ENCODE assay signal across 1 cellular context in the genomic region with DNA sequence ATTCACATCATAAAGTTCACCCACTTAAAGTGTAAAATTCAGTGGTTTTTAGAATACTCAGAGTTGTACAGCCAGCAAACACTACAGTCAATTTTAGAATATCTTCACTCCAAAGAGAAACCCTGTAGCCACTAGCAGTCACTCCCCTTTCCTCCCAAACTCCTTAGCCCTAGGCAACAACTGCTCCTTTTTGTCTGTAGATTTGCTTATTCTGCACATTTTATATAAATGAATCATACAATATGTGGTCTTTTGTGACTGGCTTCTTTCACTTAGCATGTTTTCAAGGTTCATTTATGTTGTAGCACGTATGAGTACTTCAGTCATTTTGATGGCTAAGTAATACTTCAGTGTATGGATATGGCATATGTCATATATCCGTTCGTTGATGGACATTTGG.
A peak's percentile ranks its signal among the peaks of the same experiment; 100 is the strongest.
TF ChIP-seq lines count a peak whose summit lies in the region.

No MANE protein-coding gene starts in this region.

TF ChIP-seq in A549, 52 proteins besides CTCF, POLR2A, EP300 and RAD21 (continued from another document):
- TF ChIP-seq, protein P1, sequence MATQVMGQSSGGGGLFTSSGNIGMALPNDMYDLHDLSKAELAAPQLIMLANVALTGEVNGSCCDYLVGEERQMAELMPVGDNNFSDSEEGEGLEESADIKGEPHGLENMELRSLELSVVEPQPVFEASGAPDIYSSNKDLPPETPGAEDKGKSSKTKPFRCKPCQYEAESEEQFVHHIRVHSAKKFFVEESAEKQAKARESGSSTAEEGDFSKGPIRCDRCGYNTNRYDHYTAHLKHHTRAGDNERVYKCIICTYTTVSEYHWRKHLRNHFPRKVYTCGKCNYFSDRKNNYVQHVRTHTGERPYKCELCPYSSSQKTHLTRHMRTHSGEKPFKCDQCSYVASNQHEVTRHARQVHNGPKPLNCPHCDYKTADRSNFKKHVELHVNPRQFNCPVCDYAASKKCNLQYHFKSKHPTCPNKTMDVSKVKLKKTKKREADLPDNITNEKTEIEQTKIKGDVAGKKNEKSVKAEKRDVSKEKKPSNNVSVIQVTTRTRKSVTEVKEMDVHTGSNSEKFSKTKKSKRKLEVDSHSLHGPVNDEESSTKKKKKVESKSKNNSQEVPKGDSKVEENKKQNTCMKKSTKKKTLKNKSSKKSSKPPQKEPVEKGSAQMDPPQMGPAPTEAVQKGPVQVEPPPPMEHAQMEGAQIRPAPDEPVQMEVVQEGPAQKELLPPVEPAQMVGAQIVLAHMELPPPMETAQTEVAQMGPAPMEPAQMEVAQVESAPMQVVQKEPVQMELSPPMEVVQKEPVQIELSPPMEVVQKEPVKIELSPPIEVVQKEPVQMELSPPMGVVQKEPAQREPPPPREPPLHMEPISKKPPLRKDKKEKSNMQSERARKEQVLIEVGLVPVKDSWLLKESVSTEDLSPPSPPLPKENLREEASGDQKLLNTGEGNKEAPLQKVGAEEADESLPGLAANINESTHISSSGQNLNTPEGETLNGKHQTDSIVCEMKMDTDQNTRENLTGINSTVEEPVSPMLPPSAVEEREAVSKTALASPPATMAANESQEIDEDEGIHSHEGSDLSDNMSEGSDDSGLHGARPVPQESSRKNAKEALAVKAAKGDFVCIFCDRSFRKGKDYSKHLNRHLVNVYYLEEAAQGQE (IDR thresholded peaks at IDR 0.05) = no peak
- peak; percentile 89 for TF ChIP-seq MAFK (IDR thresholded peaks at IDR 0.05; ENCODE audit: partially characterized antibody)
